Comparison of ENCODE assay signal across 8 cellular contexts in the genomic region with DNA sequence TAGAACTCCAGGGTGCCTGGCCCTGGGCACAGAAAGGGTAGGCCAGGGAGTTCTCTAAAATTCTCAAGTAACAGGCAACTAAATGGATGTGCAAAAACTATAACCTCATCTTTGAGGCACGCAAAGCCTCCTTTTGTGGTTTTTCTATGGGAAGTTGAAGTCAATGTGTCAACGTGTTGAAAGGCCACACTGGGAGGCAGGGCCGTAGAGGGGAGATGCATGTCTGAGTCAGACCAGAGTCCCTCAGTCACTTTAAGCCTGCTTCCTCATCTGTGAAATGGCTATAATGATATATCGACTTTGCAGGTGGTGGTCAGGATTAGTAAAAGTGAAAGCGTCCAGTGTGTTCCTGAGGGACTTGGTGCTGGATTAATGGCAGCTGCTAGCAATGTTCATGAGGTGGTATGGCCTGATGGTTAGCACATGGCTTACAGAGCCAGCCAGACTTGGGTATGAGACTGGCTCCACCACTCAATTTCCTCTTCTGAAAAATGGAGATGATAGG. TPM values are rescaled to one million over a fixed set of nuclear protein-coding genes. Genes with fewer than 3 reads are reported as not detected.
DNase-seq lines count a peak whose midpoint lies in the region; ATAC-seq and TF ChIP-seq lines count a peak whose summit lies in the region.

No MANE protein-coding gene starts in this region.

- TF ChIP-seq CTCF in dorsolateral prefrontal cortex (IDR thresholded peaks at IDR 0.05 in 54 of 56, conservative IDR thresholded peaks at IDR 0.05 in 2 of 56; ENCODE audit: low read depth in 1 of 56, partially characterized antibody in 56 of 56): no peak

- intact Hi-C loops in dorsolateral prefrontal cortex (cut with DNase I): no loop called here

- peak; percentile 89 for DNase-seq in GDM1 (lab: John Stamatoyannopoulos, UW)
- DNase-seq in MV-4-11 (lab: John Stamatoyannopoulos, UW): peak; percentile 100
- DNase-seq in fibroblast of gingiva (ENCODE audit: low read depth): peak; percentile 50
- no peak for DNase-seq in dorsolateral prefrontal cortex
- no peak for DNase-seq in RPMI8226
- no peak for DNase-seq in cerebellar cortex (ENCODE audit: low spot score)
- DNase-seq in iPS-NIHi11 (ENCODE audit: low spot score): no peak

- peak; percentile 50 for ATAC-seq in GM21526 (IDR thresholded peaks at IDR 0.05; ENCODE audit: low FRiP score, unreplicated experiment)

- peaks cover 0 to 4% (median 0%) of the 10 kb centered on the region in 45 donors for H3K27me3 ChIP-seq in dorsolateral prefrontal cortex

- H3K27ac ChIP-seq in dorsolateral prefrontal cortex: no peak overlapping the region

- no peak overlapping the region for H3K4me3 ChIP-seq in dorsolateral prefrontal cortex

RNA-seq across cellular contexts. Expression of a gene that starts 17.0 kb away (rescaled TPM):
- under 1 TPM in 8 of 120 experiments, not detected in 112; 0.14 to 0.88 (median 0.34) TPM for total RNA-seq in dorsolateral prefrontal cortex

RNA-seq across cellular contexts. Expression of a gene that starts 28.9 kb away (rescaled TPM):
- total RNA-seq in dorsolateral prefrontal cortex: under 1 TPM in 10 of 120 experiments, not detected in 110; 0.23 to 0.83 (median 0.40) TPM

RNA-seq across cellular contexts. Expression of a gene that starts 52.3 kb away (rescaled TPM):
- total RNA-seq in dorsolateral prefrontal cortex: under 1 TPM in 1 of 120 experiments, not detected in 119; 0.62 TPM

Comparison
In these comparisons a context has a peak if more than half of its experiments do, and no peak if none do; other contexts are left out.
1. DNase-seq: peak in GDM1 (single experiment), MV-4-11 (single experiment) and fibroblast of gingiva (single experiment); none in dorsolateral prefrontal cortex (0 of 10), RPMI8226 (single experiment), cerebellar cortex (single experiment) and iPS-NIHi11 (single experiment).